ENCODE assay signal across 1 cellular context in genomic region chr21:33121715-33122475, GRCh38.
TF ChIP-seq lines count a peak whose summit lies in the region.

No MANE protein-coding gene starts in this region.

TF ChIP-seq in K562, 482 proteins besides CTCF, POLR2A, EP300 and RAD21 (continued from another document and continues in another):
- TF ChIP-seq, protein P1, sequence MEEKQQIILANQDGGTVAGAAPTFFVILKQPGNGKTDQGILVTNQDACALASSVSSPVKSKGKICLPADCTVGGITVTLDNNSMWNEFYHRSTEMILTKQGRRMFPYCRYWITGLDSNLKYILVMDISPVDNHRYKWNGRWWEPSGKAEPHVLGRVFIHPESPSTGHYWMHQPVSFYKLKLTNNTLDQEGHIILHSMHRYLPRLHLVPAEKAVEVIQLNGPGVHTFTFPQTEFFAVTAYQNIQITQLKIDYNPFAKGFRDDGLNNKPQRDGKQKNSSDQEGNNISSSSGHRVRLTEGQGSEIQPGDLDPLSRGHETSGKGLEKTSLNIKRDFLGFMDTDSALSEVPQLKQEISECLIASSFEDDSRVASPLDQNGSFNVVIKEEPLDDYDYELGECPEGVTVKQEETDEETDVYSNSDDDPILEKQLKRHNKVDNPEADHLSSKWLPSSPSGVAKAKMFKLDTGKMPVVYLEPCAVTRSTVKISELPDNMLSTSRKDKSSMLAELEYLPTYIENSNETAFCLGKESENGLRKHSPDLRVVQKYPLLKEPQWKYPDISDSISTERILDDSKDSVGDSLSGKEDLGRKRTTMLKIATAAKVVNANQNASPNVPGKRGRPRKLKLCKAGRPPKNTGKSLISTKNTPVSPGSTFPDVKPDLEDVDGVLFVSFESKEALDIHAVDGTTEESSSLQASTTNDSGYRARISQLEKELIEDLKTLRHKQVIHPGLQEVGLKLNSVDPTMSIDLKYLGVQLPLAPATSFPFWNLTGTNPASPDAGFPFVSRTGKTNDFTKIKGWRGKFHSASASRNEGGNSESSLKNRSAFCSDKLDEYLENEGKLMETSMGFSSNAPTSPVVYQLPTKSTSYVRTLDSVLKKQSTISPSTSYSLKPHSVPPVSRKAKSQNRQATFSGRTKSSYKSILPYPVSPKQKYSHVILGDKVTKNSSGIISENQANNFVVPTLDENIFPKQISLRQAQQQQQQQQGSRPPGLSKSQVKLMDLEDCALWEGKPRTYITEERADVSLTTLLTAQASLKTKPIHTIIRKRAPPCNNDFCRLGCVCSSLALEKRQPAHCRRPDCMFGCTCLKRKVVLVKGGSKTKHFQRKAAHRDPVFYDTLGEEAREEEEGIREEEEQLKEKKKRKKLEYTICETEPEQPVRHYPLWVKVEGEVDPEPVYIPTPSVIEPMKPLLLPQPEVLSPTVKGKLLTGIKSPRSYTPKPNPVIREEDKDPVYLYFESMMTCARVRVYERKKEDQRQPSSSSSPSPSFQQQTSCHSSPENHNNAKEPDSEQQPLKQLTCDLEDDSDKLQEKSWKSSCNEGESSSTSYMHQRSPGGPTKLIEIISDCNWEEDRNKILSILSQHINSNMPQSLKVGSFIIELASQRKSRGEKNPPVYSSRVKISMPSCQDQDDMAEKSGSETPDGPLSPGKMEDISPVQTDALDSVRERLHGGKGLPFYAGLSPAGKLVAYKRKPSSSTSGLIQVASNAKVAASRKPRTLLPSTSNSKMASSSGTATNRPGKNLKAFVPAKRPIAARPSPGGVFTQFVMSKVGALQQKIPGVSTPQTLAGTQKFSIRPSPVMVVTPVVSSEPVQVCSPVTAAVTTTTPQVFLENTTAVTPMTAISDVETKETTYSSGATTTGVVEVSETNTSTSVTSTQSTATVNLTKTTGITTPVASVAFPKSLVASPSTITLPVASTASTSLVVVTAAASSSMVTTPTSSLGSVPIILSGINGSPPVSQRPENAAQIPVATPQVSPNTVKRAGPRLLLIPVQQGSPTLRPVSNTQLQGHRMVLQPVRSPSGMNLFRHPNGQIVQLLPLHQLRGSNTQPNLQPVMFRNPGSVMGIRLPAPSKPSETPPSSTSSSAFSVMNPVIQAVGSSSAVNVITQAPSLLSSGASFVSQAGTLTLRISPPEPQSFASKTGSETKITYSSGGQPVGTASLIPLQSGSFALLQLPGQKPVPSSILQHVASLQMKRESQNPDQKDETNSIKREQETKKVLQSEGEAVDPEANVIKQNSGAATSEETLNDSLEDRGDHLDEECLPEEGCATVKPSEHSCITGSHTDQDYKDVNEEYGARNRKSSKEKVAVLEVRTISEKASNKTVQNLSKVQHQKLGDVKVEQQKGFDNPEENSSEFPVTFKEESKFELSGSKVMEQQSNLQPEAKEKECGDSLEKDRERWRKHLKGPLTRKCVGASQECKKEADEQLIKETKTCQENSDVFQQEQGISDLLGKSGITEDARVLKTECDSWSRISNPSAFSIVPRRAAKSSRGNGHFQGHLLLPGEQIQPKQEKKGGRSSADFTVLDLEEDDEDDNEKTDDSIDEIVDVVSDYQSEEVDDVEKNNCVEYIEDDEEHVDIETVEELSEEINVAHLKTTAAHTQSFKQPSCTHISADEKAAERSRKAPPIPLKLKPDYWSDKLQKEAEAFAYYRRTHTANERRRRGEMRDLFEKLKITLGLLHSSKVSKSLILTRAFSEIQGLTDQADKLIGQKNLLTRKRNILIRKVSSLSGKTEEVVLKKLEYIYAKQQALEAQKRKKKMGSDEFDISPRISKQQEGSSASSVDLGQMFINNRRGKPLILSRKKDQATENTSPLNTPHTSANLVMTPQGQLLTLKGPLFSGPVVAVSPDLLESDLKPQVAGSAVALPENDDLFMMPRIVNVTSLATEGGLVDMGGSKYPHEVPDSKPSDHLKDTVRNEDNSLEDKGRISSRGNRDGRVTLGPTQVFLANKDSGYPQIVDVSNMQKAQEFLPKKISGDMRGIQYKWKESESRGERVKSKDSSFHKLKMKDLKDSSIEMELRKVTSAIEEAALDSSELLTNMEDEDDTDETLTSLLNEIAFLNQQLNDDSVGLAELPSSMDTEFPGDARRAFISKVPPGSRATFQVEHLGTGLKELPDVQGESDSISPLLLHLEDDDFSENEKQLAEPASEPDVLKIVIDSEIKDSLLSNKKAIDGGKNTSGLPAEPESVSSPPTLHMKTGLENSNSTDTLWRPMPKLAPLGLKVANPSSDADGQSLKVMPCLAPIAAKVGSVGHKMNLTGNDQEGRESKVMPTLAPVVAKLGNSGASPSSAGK (IDR thresholded peaks at IDR 0.05), result peak; percentile 40; the same call in 1 of the 2 replicates
- no peak for TF ChIP-seq MTA2 (IDR thresholded peaks at IDR 0.05; ENCODE audit: low read depth)
- TF ChIP-seq TRIM24 (IDR thresholded peaks at IDR 0.05), result no peak
- no peak for TF ChIP-seq HNRNPLL (IDR thresholded peaks at IDR 0.05; ENCODE audit: low read depth, low read length, poor library complexity, severe bottlenecking)
- TF ChIP-seq ZNF143 (CRISPR knock-in tag; IDR thresholded peaks at IDR 0.05), result no peak
- no peak for TF ChIP-seq DEAF1 (CRISPR knock-in tag; IDR thresholded peaks at IDR 0.05)
- TF ChIP-seq ZC3H8 (IDR thresholded peaks at IDR 0.05), result no peak
- no peak for TF ChIP-seq CBFB (CRISPR knock-in tag; IDR thresholded peaks at IDR 0.05)
- no peak for TF ChIP-seq SMARCA5 (IDR thresholded peaks at IDR 0.05)
- no peak for TF ChIP-seq CHD4 (IDR thresholded peaks at IDR 0.05; ENCODE audit: insufficient read depth, insufficient replicate concordance, low read depth, low read length, poor library complexity, severe bottlenecking)
- TF ChIP-seq ERF (CRISPR knock-in tag; IDR thresholded peaks at IDR 0.05), result no peak
- TF ChIP-seq ESRRB (CRISPR knock-in tag; IDR thresholded peaks at IDR 0.05; ENCODE audit: borderline replicate concordance), result no peak
- TF ChIP-seq ZNF23 (CRISPR knock-in tag; IDR thresholded peaks at IDR 0.05), result no peak
- no peak for TF ChIP-seq RBM15 (IDR thresholded peaks at IDR 0.05; ENCODE audit: insufficient read depth, low read length)
- no peak for TF ChIP-seq KDM2B (CRISPR knock-in tag; IDR thresholded peaks at IDR 0.05)
- TF ChIP-seq AFF1 (IDR thresholded peaks at IDR 0.05; ENCODE audit: low read depth in 1 of 2, partially characterized antibody in 2 of 2), result no peak
- TF ChIP-seq, protein P2, sequence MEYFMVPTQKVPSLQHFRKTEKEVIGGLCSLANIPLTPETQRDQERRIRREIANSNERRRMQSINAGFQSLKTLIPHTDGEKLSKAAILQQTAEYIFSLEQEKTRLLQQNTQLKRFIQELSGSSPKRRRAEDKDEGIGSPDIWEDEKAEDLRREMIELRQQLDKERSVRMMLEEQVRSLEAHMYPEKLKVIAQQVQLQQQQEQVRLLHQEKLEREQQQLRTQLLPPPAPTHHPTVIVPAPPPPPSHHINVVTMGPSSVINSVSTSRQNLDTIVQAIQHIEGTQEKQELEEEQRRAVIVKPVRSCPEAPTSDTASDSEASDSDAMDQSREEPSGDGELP (CRISPR knock-in tag; IDR thresholded peaks at IDR 0.05; ENCODE audit: borderline replicate concordance), result no peak
- TF ChIP-seq HES1 (IDR thresholded peaks at IDR 0.05; ENCODE audit: low read depth), result no peak
- TF ChIP-seq STAT5A (IDR thresholded peaks at IDR 0.05; ENCODE audit: borderline replicate concordance, low read length), result no peak
- TF ChIP-seq ZNF707 (CRISPR knock-in tag; conservative IDR thresholded peaks at IDR 0.05), result no peak
- TF ChIP-seq OTX1 (CRISPR knock-in tag; IDR thresholded peaks at IDR 0.05), result no peak
- TF ChIP-seq NEUROD1 (IDR thresholded peaks at IDR 0.05; ENCODE audit: borderline replicate concordance, low read depth, low read length, partially characterized antibody), result peak; percentile 85
- no peak for TF ChIP-seq CCNT2 (IDR thresholded peaks at IDR 0.05; ENCODE audit: borderline replicate concordance, extremely low read depth, insufficient read length, low read depth, low read length)
- no peak for TF ChIP-seq SIRT6 (IDR thresholded peaks at IDR 0.05; ENCODE audit: low read depth, low read length)
- TF ChIP-seq, protein P3, sequence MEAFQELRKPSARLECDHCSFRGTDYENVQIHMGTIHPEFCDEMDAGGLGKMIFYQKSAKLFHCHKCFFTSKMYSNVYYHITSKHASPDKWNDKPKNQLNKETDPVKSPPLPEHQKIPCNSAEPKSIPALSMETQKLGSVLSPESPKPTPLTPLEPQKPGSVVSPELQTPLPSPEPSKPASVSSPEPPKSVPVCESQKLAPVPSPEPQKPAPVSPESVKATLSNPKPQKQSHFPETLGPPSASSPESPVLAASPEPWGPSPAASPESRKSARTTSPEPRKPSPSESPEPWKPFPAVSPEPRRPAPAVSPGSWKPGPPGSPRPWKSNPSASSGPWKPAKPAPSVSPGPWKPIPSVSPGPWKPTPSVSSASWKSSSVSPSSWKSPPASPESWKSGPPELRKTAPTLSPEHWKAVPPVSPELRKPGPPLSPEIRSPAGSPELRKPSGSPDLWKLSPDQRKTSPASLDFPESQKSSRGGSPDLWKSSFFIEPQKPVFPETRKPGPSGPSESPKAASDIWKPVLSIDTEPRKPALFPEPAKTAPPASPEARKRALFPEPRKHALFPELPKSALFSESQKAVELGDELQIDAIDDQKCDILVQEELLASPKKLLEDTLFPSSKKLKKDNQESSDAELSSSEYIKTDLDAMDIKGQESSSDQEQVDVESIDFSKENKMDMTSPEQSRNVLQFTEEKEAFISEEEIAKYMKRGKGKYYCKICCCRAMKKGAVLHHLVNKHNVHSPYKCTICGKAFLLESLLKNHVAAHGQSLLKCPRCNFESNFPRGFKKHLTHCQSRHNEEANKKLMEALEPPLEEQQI (IDR thresholded peaks at IDR 0.05), result no peak
- TF ChIP-seq, protein P4, sequence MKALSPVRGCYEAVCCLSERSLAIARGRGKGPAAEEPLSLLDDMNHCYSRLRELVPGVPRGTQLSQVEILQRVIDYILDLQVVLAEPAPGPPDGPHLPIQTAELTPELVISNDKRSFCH (CRISPR knock-in tag; IDR thresholded peaks at IDR 0.05), result no peak
- TF ChIP-seq, protein P4 (tag; IDR thresholded peaks at IDR 0.05), result no peak
- no peak for TF ChIP-seq NCOA4 (IDR thresholded peaks at IDR 0.05; ENCODE audit: partially characterized antibody)
- TF ChIP-seq ZNF444 (CRISPR knock-in tag; IDR thresholded peaks at IDR 0.05), result no peak
- TF ChIP-seq, protein P5, sequence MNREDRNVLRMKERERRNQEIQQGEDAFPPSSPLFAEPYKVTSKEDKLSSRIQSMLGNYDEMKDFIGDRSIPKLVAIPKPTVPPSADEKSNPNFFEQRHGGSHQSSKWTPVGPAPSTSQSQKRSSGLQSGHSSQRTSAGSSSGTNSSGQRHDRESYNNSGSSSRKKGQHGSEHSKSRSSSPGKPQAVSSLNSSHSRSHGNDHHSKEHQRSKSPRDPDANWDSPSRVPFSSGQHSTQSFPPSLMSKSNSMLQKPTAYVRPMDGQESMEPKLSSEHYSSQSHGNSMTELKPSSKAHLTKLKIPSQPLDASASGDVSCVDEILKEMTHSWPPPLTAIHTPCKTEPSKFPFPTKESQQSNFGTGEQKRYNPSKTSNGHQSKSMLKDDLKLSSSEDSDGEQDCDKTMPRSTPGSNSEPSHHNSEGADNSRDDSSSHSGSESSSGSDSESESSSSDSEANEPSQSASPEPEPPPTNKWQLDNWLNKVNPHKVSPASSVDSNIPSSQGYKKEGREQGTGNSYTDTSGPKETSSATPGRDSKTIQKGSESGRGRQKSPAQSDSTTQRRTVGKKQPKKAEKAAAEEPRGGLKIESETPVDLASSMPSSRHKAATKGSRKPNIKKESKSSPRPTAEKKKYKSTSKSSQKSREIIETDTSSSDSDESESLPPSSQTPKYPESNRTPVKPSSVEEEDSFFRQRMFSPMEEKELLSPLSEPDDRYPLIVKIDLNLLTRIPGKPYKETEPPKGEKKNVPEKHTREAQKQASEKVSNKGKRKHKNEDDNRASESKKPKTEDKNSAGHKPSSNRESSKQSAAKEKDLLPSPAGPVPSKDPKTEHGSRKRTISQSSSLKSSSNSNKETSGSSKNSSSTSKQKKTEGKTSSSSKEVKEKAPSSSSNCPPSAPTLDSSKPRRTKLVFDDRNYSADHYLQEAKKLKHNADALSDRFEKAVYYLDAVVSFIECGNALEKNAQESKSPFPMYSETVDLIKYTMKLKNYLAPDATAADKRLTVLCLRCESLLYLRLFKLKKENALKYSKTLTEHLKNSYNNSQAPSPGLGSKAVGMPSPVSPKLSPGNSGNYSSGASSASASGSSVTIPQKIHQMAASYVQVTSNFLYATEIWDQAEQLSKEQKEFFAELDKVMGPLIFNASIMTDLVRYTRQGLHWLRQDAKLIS (CRISPR knock-in tag; IDR thresholded peaks at IDR 0.05), result no peak
- TF ChIP-seq DPF2 (IDR thresholded peaks at IDR 0.05), result no peak
- no peak for TF ChIP-seq MECOM (CRISPR knock-in tag; IDR thresholded peaks at IDR 0.05)
